In the genomic region with DNA sequence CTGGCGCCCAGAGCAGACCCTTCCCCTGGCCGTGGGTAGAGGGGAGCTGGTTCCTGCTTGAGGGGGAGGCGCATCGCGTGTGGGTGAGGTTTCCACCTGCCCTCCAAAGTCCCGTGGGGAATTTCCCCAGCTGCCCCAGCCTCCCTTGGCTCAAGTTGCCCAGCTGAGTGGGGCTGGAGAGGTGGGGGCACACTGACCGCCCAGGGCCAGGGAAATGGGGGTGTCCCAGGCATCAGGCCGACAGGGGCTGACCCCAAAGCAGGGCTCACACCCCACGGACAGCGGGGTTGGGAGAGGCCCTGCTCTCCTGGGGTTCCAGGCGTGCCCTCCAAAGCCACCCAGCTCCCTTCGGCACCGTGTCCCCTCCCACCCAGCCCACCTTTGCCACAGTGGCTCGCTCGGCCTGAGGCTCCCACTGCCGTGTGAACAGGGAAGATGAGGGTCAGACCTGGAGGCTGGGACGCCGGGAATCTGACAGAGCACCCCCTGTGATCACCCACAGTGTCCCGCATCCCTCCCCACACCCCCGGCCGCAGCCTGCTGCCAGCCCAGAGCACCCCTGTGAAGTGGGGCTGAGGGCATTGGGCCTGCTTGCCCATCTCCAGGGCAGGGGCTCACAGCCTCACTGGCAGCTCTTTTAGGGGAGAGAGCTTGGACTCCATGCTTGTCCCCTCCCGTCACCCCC, we compare ENCODE assay signal across 2 cellular contexts.
TF ChIP-seq lines count a peak whose summit lies in the region.

No MANE protein-coding gene starts in this region.

TF ChIP-seq in liver, 16 proteins besides CTCF, POLR2A, EP300 and RAD21:
- TF ChIP-seq, protein P1, sequence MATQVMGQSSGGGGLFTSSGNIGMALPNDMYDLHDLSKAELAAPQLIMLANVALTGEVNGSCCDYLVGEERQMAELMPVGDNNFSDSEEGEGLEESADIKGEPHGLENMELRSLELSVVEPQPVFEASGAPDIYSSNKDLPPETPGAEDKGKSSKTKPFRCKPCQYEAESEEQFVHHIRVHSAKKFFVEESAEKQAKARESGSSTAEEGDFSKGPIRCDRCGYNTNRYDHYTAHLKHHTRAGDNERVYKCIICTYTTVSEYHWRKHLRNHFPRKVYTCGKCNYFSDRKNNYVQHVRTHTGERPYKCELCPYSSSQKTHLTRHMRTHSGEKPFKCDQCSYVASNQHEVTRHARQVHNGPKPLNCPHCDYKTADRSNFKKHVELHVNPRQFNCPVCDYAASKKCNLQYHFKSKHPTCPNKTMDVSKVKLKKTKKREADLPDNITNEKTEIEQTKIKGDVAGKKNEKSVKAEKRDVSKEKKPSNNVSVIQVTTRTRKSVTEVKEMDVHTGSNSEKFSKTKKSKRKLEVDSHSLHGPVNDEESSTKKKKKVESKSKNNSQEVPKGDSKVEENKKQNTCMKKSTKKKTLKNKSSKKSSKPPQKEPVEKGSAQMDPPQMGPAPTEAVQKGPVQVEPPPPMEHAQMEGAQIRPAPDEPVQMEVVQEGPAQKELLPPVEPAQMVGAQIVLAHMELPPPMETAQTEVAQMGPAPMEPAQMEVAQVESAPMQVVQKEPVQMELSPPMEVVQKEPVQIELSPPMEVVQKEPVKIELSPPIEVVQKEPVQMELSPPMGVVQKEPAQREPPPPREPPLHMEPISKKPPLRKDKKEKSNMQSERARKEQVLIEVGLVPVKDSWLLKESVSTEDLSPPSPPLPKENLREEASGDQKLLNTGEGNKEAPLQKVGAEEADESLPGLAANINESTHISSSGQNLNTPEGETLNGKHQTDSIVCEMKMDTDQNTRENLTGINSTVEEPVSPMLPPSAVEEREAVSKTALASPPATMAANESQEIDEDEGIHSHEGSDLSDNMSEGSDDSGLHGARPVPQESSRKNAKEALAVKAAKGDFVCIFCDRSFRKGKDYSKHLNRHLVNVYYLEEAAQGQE (IDR thresholded peaks at IDR 0.05) = no peak
- TF ChIP-seq EGR1 (IDR thresholded peaks at IDR 0.05; ENCODE audit: low read depth in 2 of 2) (no peak), HNF4G (IDR thresholded peaks at IDR 0.05) (no peak), JUND (IDR thresholded peaks at IDR 0.05) (no peak), NR2F2 (IDR thresholded peaks at IDR 0.05) (no peak), YY1 (IDR thresholded peaks at IDR 0.05) (no peak), RXRA (IDR thresholded peaks at IDR 0.05) (no peak), GABPA (IDR thresholded peaks at IDR 0.05 in 1 of 2, conservative IDR thresholded peaks at IDR 0.05 in 1 of 2) (no peak), FOXA1 (IDR thresholded peaks at IDR 0.05) (no peak), SP1 (IDR thresholded peaks at IDR 0.05) (no peak), TAF1 (conservative IDR thresholded peaks at IDR 0.05) (no peak), HNF4A (conservative IDR thresholded peaks at IDR 0.05) (no peak)
- TF ChIP-seq, protein P2, sequence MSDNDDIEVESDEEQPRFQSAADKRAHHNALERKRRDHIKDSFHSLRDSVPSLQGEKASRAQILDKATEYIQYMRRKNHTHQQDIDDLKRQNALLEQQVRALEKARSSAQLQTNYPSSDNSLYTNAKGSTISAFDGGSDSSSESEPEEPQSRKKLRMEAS (IDR thresholded peaks at IDR 0.05) = no peak
- TF ChIP-seq, protein P3, sequence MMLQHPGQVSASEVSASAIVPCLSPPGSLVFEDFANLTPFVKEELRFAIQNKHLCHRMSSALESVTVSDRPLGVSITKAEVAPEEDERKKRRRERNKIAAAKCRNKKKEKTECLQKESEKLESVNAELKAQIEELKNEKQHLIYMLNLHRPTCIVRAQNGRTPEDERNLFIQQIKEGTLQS (IDR thresholded peaks at IDR 0.05) = no peak
TF ChIP-seq in liver: peak in this region for 0.

TF ChIP-seq in HepG2, 621 proteins besides CTCF, POLR2A, EP300 and RAD21:
- TF ChIP-seq, protein P4, sequence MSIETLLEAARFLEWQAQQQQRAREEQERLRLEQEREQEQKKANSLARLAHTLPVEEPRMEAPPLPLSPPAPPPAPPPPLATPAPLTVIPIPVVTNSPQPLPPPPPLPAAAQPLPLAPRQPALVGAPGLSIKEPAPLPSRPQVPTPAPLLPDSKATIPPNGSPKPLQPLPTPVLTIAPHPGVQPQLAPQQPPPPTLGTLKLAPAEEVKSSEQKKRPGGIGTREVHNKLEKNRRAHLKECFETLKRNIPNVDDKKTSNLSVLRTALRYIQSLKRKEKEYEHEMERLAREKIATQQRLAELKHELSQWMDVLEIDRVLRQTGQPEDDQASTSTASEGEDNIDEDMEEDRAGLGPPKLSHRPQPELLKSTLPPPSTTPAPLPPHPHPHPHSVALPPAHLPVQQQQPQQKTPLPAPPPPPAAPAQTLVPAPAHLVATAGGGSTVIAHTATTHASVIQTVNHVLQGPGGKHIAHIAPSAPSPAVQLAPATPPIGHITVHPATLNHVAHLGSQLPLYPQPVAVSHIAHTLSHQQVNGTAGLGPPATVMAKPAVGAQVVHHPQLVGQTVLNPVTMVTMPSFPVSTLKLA (IDR thresholded peaks at IDR 0.05) = no peak
- TF ChIP-seq, protein P5, sequence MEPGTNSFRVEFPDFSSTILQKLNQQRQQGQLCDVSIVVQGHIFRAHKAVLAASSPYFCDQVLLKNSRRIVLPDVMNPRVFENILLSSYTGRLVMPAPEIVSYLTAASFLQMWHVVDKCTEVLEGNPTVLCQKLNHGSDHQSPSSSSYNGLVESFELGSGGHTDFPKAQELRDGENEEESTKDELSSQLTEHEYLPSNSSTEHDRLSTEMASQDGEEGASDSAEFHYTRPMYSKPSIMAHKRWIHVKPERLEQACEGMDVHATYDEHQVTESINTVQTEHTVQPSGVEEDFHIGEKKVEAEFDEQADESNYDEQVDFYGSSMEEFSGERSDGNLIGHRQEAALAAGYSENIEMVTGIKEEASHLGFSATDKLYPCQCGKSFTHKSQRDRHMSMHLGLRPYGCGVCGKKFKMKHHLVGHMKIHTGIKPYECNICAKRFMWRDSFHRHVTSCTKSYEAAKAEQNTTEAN (CRISPR knock-in tag; conservative IDR thresholded peaks at IDR 0.05) = no peak
- no peak for TF ChIP-seq RCOR2 (CRISPR knock-in tag; IDR thresholded peaks at IDR 0.05)
- TF ChIP-seq FOXP1 (IDR thresholded peaks at IDR 0.05) = no peak
- no peak for TF ChIP-seq FOXP1 (CRISPR knock-in tag; IDR thresholded peaks at IDR 0.05)
- no peak for TF ChIP-seq ZNF382 (CRISPR knock-in tag; IDR thresholded peaks at IDR 0.05; ENCODE audit: borderline replicate concordance)
- TF ChIP-seq MED8 (CRISPR knock-in tag; IDR thresholded peaks at IDR 0.05; ENCODE audit: insufficient replicate concordance) = no peak
- TF ChIP-seq FLYWCH1 (CRISPR knock-in tag; IDR thresholded peaks at IDR 0.05) = no peak
- no peak for TF ChIP-seq XRCC5 (optimal IDR thresholded peaks at IDR 0.05; ENCODE audit: low read length)
- TF ChIP-seq, protein P6, sequence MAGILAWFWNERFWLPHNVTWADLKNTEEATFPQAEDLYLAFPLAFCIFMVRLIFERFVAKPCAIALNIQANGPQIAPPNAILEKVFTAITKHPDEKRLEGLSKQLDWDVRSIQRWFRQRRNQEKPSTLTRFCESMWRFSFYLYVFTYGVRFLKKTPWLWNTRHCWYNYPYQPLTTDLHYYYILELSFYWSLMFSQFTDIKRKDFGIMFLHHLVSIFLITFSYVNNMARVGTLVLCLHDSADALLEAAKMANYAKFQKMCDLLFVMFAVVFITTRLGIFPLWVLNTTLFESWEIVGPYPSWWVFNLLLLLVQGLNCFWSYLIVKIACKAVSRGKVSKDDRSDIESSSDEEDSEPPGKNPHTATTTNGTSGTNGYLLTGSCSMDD (CRISPR knock-in tag; IDR thresholded peaks at IDR 0.05) = no peak
- TF ChIP-seq SRSF4 (IDR thresholded peaks at IDR 0.05; ENCODE audit: low read depth, low read length, poor library complexity, severe bottlenecking) = no peak
